23 cellular contexts compared by ENCODE assay signal in the genomic region with DNA sequence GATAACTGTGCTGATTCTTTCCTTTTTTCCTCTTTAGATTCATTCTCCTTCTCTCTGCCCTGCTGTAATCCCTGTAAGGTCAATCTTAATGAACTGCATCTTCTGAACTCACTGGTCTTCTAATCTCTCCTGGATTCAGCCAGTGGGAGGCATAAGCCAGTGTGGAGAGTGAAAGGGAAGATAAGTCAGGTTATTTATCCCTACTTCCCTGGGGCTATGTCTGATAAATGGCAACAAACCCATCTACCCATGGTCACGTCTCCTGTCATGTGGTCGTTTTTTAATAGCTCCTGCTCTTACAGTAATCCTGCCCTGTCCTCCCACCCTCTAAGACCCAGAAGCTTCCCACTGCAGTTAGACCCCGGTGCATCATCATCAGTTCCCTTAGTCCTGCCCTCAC.
A peak's percentile ranks its signal among the peaks of the same experiment; 100 is the strongest.
DNase-seq lines count a peak whose midpoint lies in the region; ATAC-seq, FAIRE-seq and TF ChIP-seq lines count a peak whose summit lies in the region.
"Had no signal": no experiment of that assay in that cellular context is flagged by ENCODE, and none has a peak within 500 bp of the region (broad histone marks: within the 10 kb centered on the region; RNA-seq: fewer than 3 reads in every experiment).

No MANE protein-coding gene starts in this region.

- H3K36me3 ChIP-seq in BE2C (no peaks in the 10 kb centered on the region), H1 (ENCODE audit: control insufficient read depth in 2 of 4, insufficient read depth in 4 of 4, low read length in 3 of 4) (no peaks in the 10 kb centered on the region), neural progenitor cell (no peaks in the 10 kb centered on the region), mammary epithelial cell (ENCODE audit: insufficient read depth, low read length) (no peaks in the 10 kb centered on the region)

- no peak overlapping the region for H3K14ac ChIP-seq in H1 (ENCODE audit: insufficient read length)

- no peak for FAIRE-seq in H1 (lab: Jason Lieb, UNC)
- FAIRE-seq: A549, GM12891, GM18507 had no signal

- no peaks in the 10 kb centered on the region for H3K79me1 ChIP-seq in H1 (ENCODE audit: low read depth, low read length)

- peak; percentile 8 for DNase-seq in BE2C
- peak; percentile 7 for DNase-seq in M059J (ENCODE audit: low read depth)
- DNase-seq in H1 (ENCODE audit: low read depth in 1 of 2, low spot score in 2 of 2): no peak
- DNase-seq in neural progenitor cell (ENCODE audit: low spot score): peak; percentile 20
- DNase-seq in mammary epithelial cell: no peak
- no peak for DNase-seq in activated CD4-positive, alpha-beta T cell treated with anti-CD3 and anti-CD28 coated beads for 4 hours
- DNase-seq in T-helper 17 cell: no peak
- DNase-seq: 8988T; ACHN; AML-193; C1 segment of cervical spinal cord; Calu3; CD4-positive, alpha-beta memory T cell; COR-L47; DMS53; DMS79 treated with DMSO at 0.1 percent for 48 hours; GF-D8; GOT3; H7; HCEC 1CT had no signal

- no peaks in the 10 kb centered on the region for H3F3A ChIP-seq in neural progenitor cell (ENCODE audit: low read depth)

- no peaks in the 10 kb centered on the region for H3K23me2 ChIP-seq in H1 (ENCODE audit: low read depth, low read length)

- H2BK20ac ChIP-seq in H1 (ENCODE audit: low read length): no peak overlapping the region

- WGBS in H1 (ENCODE audit: extremely low coverage in 1 of 2, insufficient coverage in 1 of 2, insufficient read length in 1 of 2, insufficient replicate concordance in 2 of 2, low coverage in 1 of 2, low lambda C conversion rate in 2 of 2, missing lambda C conversion rate in 1 of 2), 2 experiments: 89% methylated on average over 3 of the region's 3 CpGs; no CpG with 5 or more reads in 1 of the 2 experiments
- WGBS in mammary epithelial cell (ENCODE audit: low coverage, missing lambda C conversion rate): 28% methylated on average over 3 of the region's 3 CpGs

- H3K4me1 ChIP-seq in BE2C (peaks cover 5% of the 10 kb centered on the region; the same call in 1 of the 2 replicates), H1 (replicated peaks in 1 of 4; ENCODE audit: control insufficient read depth in 3 of 4, insufficient read depth in 4 of 4, low read length in 3 of 4) (no peaks in the 10 kb centered on the region), neural progenitor cell (peaks cover 10% of the 10 kb centered on the region), mammary epithelial cell (ENCODE audit: insufficient read depth, low read length) (no peaks in the 10 kb centered on the region)
- H3K4me1 ChIP-seq: A549 had no signal

- H3K36me3 Mint-ChIP-seq in neural progenitor cell (no peaks in the 10 kb centered on the region), T-helper 17 cell (ENCODE audit: low read depth) (no peaks in the 10 kb centered on the region)
- H3K36me3 Mint-ChIP-seq: CD4-positive, alpha-beta memory T cell had no signal

- no peak overlapping the region for H4K5ac ChIP-seq in H1 (ENCODE audit: insufficient read length, low read depth, low read length)

- in situ Hi-C loops in mammary epithelial cell (cut with MboI; ENCODE audit: low sequenced_read_pairs in 2 of 2): no loop called here

- H2BK12ac ChIP-seq in H1 (ENCODE audit: low read depth, low read length): no peak overlapping the region

- H4K91ac ChIP-seq in H1 (replicated peaks; ENCODE audit: insufficient read length, low read length): no peak overlapping the region

- intact Hi-C loops in mammary epithelial cell (cut with micrococcal nuclease): no loop called here

- no peak overlapping the region for H3K56ac ChIP-seq in H1 (replicated peaks; ENCODE audit: insufficient read length, low read depth, low read length)

- H3K4me2 ChIP-seq in H1 (ENCODE audit: insufficient read depth in 1 of 2, low read depth in 2 of 2, low read length in 2 of 2) (no peak overlapping the region), neural progenitor cell (no peak overlapping the region), mammary epithelial cell (ENCODE audit: insufficient read depth, low read depth, low read length) (no peak overlapping the region)
- H3K4me2 ChIP-seq: A549 had no signal

- no peaks in the 10 kb centered on the region for H4K20me1 ChIP-seq in H1 (replicated peaks in 1 of 2; ENCODE audit: control insufficient read depth in 1 of 2, insufficient read depth in 2 of 2, low read length in 2 of 2)
- no peaks in the 10 kb centered on the region for H4K20me1 ChIP-seq in neural progenitor cell (ENCODE audit: low read depth)
- H4K20me1 ChIP-seq in mammary epithelial cell (ENCODE audit: insufficient read depth, low read length): no peaks in the 10 kb centered on the region

- no peak overlapping the region for H4K8ac ChIP-seq in H1 (ENCODE audit: extremely low read depth, insufficient read depth, low read length)

- H3K9me3 ChIP-seq in BE2C: no peaks in the 10 kb centered on the region
- no peaks in the 10 kb centered on the region for H3K9me3 ChIP-seq in H1 (ENCODE audit: insufficient read depth in 2 of 2, low read depth in 1 of 2, low read length in 1 of 2)
- no peaks in the 10 kb centered on the region for H3K9me3 ChIP-seq in neural progenitor cell (ENCODE audit: low read depth)
- no peaks in the 10 kb centered on the region for H3K9me3 ChIP-seq in mammary epithelial cell (replicated peaks; ENCODE audit: insufficient read depth, low read length)
- no peaks in the 10 kb centered on the region for H3K9me3 ChIP-seq in T-helper 17 cell (ENCODE audit: control insufficient read depth, low read length, poor library complexity, severe bottlenecking)
- H3K9me3 ChIP-seq: A549 had no signal

- H3K9ac ChIP-seq in H1 (replicated peaks in 1 of 4; ENCODE audit: extremely low read depth in 1 of 4, low read depth in 3 of 4, low read length in 3 of 4) (no peak overlapping the region), neural progenitor cell (no peak overlapping the region), mammary epithelial cell (ENCODE audit: insufficient read depth, low read length) (no peak overlapping the region)

- TF ChIP-seq EP300 in H1 (IDR thresholded peaks at IDR 0.05; ENCODE audit: borderline replicate concordance in 1 of 2, low read depth in 2 of 2, low read length in 2 of 2): no peak

- H3K4me3 Mint-ChIP-seq in neural progenitor cell (no peak overlapping the region), T-helper 17 cell (no peak overlapping the region)
- H3K4me3 Mint-ChIP-seq: CD4-positive, alpha-beta memory T cell had no signal

- no peak overlapping the region for H2BK120ac ChIP-seq in H1 (replicated peaks; ENCODE audit: low read depth, low read length)

- H3K27ac Mint-ChIP-seq in neural progenitor cell (no peak overlapping the region), T-helper 17 cell (no peak overlapping the region)
- H3K27ac Mint-ChIP-seq: CD4-positive, alpha-beta memory T cell had no signal

- H3K4ac ChIP-seq in H1 (replicated peaks; ENCODE audit: insufficient read length, low read depth, low read length): no peak overlapping the region

- H3K23ac ChIP-seq in H1 (ENCODE audit: insufficient read length): no peak overlapping the region

- H2BK15ac ChIP-seq in H1 (ENCODE audit: low read length): no peak overlapping the region

- H3K79me2 ChIP-seq in H1 (ENCODE audit: control insufficient read depth in 1 of 2, insufficient read depth in 2 of 2, low read length in 2 of 2) (no peaks in the 10 kb centered on the region), neural progenitor cell (ENCODE audit: low read depth) (no peaks in the 10 kb centered on the region), mammary epithelial cell (ENCODE audit: insufficient read depth, low read length) (no peaks in the 10 kb centered on the region)

- peaks cover 5% of the 10 kb centered on the region for H3K4me1 Mint-ChIP-seq in neural progenitor cell
- no peaks in the 10 kb centered on the region for H3K4me1 Mint-ChIP-seq in T-helper 17 cell
- H3K4me1 Mint-ChIP-seq: CD4-positive, alpha-beta memory T cell had no signal

- CTCF ChIA-PET in H1 (lab: Charles Lee; ENCODE audit: partially characterized antibody) (no interaction called here), mammary epithelial cell (lab: Charles Lee; ENCODE audit: low non-redundant PET) (no interaction called here)

- no peaks in the 10 kb centered on the region for H3K9me3 Mint-ChIP-seq in neural progenitor cell

- BruUV-seq in mammary epithelial cell (replicated peaks; lab: Mats Ljungman, UMichigan): no TSS peak

- no peak overlapping the region for H2BK5ac ChIP-seq in H1 (ENCODE audit: low read depth, low read length)

- no peak overlapping the region for H3K4me3 ChIP-seq in BE2C (ENCODE audit: low read depth, low read length)
- H3K4me3 ChIP-seq in H1 (ENCODE audit: extremely low read depth in 1 of 4, insufficient read depth in 2 of 4, low read depth in 3 of 4, low read length in 4 of 4): no peak overlapping the region
- H3K4me3 ChIP-seq in neural progenitor cell: no peak overlapping the region
- no peak overlapping the region for H3K4me3 ChIP-seq in mammary epithelial cell (replicated peaks in 1 of 3; ENCODE audit: insufficient read depth in 1 of 3, low read depth in 2 of 3, low read length in 3 of 3)
- H3K4me3 ChIP-seq: A549 had no signal

- no peak for TF ChIP-seq RAD21 in H1 (IDR thresholded peaks at IDR 0.05 in 1 of 2, conservative IDR thresholded peaks at IDR 0.05 in 1 of 2; ENCODE audit: low read depth in 2 of 2, low read length in 2 of 2)

- H2AFZ ChIP-seq in H1 (ENCODE audit: low read length): 0 out of 2 replicates have a peak overlapping the region, but pooled peaks have one; percentile 49
- no peak overlapping the region for H2AFZ ChIP-seq in neural progenitor cell (replicated peaks)
- H2AFZ ChIP-seq in mammary epithelial cell (ENCODE audit: low read depth, low read length): no peak overlapping the region

- POLR2A ChIA-PET in H1 (lab: Charles Lee; ENCODE audit: partially characterized antibody): no interaction called here

- H3K18ac ChIP-seq in H1 (ENCODE audit: extremely low read depth, low read length): no peak overlapping the region

- TF ChIP-seq POLR2A in H1 (IDR thresholded peaks at IDR 0.05; ENCODE audit: control extremely low read depth in 1 of 2, low read depth in 2 of 2, low read length in 2 of 2): no peak

- no peak overlapping the region for H2AK5ac ChIP-seq in H1 (ENCODE audit: low read depth, low read length)

- no peak for ATAC-seq in T-helper 17 cell
- ATAC-seq: A549 had no signal

- H3K27me3 Mint-ChIP-seq in neural progenitor cell (ENCODE audit: insufficient read depth, low read depth): no peaks in the 10 kb centered on the region
- no peaks in the 10 kb centered on the region for H3K27me3 Mint-ChIP-seq in T-helper 17 cell
- H3K27me3 Mint-ChIP-seq: CD4-positive, alpha-beta memory T cell had no signal

- H3K27ac ChIP-seq in H1 (ENCODE audit: low read depth, low read length) (no peak overlapping the region), neural progenitor cell (no peak overlapping the region), mammary epithelial cell (ENCODE audit: insufficient read depth, low read depth, low read length) (no peak overlapping the region)
- H3K27ac ChIP-seq: A549 had no signal

- TF ChIP-seq CTCF in BE2C (IDR thresholded peaks at IDR 0.05; ENCODE audit: low read depth, low read length) (no peak), H1 (IDR thresholded peaks at IDR 0.05; ENCODE audit: control extremely low read depth in 1 of 3, insufficient read depth in 1 of 3, low read depth in 1 of 3, low read length in 3 of 3) (no peak), neural progenitor cell (IDR thresholded peaks at IDR 0.05) (no peak), mammary epithelial cell (conservative IDR thresholded peaks at IDR 0.05 in 1 of 2, IDR thresholded peaks at IDR 0.05 in 1 of 2; ENCODE audit: extremely low read depth in 1 of 2, insufficient read depth in 1 of 2, low read depth in 1 of 2, low read length in 2 of 2) (no peak)

- dilution Hi-C loops in mammary epithelial cell (cut with HindIII; ENCODE audit: low sequenced_read_pairs): no loop called here

- no peaks in the 10 kb centered on the region for H3K27me3 ChIP-seq in BE2C
- no peaks in the 10 kb centered on the region for H3K27me3 ChIP-seq in H1 (replicated peaks in 1 of 4; ENCODE audit: control insufficient read depth in 3 of 4, extremely low read depth in 1 of 4, insufficient read depth in 3 of 4, low read length in 3 of 4)
- H3K27me3 ChIP-seq in neural progenitor cell: no peaks in the 10 kb centered on the region
- H3K27me3 ChIP-seq in mammary epithelial cell (ENCODE audit: insufficient read depth, low read length): no peaks in the 10 kb centered on the region

Comparison
In these comparisons a context has a peak if more than half of its experiments do, and no peak if none do; other contexts are left out.
1. DNase-seq: peak in BE2C (single experiment), M059J (single experiment) and neural progenitor cell (single experiment); none in H1 (0 of 2), mammary epithelial cell (single experiment), activated CD4-positive, alpha-beta T cell treated with anti-CD3 and anti-CD28 coated beads for 4 hours (0 of 2) and T-helper 17 cell (0 of 3).